ENCODE assay signal across 1 cellular context in genomic region chr17:42872251-42872965, GRCh38.
A peak's percentile ranks its signal among the peaks of the same experiment; 100 is the strongest.
TF ChIP-seq lines count a peak whose summit lies in the region.

No MANE protein-coding gene starts in this region.

TF ChIP-seq in HepG2, 621 proteins besides CTCF, POLR2A, EP300 and RAD21 (continued from another document):
- TF ChIP-seq, protein P1, sequence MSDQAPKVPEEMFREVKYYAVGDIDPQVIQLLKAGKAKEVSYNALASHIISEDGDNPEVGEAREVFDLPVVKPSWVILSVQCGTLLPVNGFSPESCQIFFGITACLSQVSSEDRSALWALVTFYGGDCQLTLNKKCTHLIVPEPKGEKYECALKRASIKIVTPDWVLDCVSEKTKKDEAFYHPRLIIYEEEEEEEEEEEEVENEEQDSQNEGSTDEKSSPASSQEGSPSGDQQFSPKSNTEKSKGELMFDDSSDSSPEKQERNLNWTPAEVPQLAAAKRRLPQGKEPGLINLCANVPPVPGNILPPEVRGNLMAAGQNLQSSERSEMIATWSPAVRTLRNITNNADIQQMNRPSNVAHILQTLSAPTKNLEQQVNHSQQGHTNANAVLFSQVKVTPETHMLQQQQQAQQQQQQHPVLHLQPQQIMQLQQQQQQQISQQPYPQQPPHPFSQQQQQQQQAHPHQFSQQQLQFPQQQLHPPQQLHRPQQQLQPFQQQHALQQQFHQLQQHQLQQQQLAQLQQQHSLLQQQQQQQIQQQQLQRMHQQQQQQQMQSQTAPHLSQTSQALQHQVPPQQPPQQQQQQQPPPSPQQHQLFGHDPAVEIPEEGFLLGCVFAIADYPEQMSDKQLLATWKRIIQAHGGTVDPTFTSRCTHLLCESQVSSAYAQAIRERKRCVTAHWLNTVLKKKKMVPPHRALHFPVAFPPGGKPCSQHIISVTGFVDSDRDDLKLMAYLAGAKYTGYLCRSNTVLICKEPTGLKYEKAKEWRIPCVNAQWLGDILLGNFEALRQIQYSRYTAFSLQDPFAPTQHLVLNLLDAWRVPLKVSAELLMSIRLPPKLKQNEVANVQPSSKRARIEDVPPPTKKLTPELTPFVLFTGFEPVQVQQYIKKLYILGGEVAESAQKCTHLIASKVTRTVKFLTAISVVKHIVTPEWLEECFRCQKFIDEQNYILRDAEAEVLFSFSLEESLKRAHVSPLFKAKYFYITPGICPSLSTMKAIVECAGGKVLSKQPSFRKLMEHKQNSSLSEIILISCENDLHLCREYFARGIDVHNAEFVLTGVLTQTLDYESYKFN (CRISPR knock-in tag; conservative IDR thresholded peaks at IDR 0.05): peak; percentile 53
- TF ChIP-seq ZNF800 (CRISPR knock-in tag; IDR thresholded peaks at IDR 0.05) (no peak), ZFP36L2 (CRISPR knock-in tag; IDR thresholded peaks at IDR 0.05) (no peak), ZBTB4 (CRISPR knock-in tag; IDR thresholded peaks at IDR 0.05; ENCODE audit: borderline replicate concordance) (no peak), TEAD2 (CRISPR knock-in tag; IDR thresholded peaks at IDR 0.05) (no peak), NRL (CRISPR knock-in tag; IDR thresholded peaks at IDR 0.05; ENCODE audit: borderline replicate concordance) (peak; percentile 67), GABPB1 (CRISPR knock-in tag; IDR thresholded peaks at IDR 0.05) (0 out of 2 replicates have a peak, but pooled peaks have one; percentile 15), SP4 (CRISPR knock-in tag; IDR thresholded peaks at IDR 0.05) (no peak), ZNF615 (CRISPR knock-in tag; IDR thresholded peaks at IDR 0.05; ENCODE audit: borderline replicate concordance) (no peak), NFYB (CRISPR knock-in tag; IDR thresholded peaks at IDR 0.05) (no peak), ZBTB7B (CRISPR knock-in tag; IDR thresholded peaks at IDR 0.05) (peak; percentile 51; the same call in 1 of the 2 replicates), ZNF572 (CRISPR knock-in tag; IDR thresholded peaks at IDR 0.05) (no peak), HNRNPUL1 (IDR thresholded peaks at IDR 0.05; ENCODE audit: low read depth, low read length) (no peak), SOX6 (IDR thresholded peaks at IDR 0.05) (no peak), SOX6 (CRISPR knock-in tag; IDR thresholded peaks at IDR 0.05) (peak; percentile 22), TMF1 (CRISPR knock-in tag; IDR thresholded peaks at IDR 0.05; ENCODE audit: low read depth) (no peak), GLI4 (CRISPR knock-in tag; IDR thresholded peaks at IDR 0.05; ENCODE audit: borderline replicate concordance) (no peak)
- TF ChIP-seq, protein P2, sequence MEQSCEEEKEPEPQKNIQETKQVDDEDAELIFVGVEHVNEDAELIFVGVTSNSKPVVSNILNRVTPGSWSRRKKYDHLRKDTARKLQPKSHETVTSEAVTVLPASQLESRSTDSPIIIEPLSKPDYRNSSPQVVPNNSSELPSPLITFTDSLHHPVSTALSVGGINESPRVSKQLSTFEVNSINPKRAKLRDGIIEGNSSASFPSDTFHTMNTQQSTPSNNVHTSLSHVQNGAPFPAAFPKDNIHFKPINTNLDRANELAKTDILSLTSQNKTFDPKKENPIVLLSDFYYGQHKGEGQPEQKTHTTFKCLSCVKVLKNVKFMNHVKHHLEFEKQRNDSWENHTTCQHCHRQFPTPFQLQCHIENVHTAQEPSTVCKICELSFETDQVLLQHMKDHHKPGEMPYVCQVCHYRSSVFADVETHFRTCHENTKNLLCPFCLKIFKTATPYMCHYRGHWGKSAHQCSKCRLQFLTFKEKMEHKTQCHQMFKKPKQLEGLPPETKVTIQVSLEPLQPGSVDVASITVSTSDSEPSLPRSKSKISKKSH (CRISPR knock-in tag; IDR thresholded peaks at IDR 0.05; ENCODE audit: borderline replicate concordance): 0 out of 2 replicates have a peak, but pooled peaks have one; percentile 74
- TF ChIP-seq, protein P3, sequence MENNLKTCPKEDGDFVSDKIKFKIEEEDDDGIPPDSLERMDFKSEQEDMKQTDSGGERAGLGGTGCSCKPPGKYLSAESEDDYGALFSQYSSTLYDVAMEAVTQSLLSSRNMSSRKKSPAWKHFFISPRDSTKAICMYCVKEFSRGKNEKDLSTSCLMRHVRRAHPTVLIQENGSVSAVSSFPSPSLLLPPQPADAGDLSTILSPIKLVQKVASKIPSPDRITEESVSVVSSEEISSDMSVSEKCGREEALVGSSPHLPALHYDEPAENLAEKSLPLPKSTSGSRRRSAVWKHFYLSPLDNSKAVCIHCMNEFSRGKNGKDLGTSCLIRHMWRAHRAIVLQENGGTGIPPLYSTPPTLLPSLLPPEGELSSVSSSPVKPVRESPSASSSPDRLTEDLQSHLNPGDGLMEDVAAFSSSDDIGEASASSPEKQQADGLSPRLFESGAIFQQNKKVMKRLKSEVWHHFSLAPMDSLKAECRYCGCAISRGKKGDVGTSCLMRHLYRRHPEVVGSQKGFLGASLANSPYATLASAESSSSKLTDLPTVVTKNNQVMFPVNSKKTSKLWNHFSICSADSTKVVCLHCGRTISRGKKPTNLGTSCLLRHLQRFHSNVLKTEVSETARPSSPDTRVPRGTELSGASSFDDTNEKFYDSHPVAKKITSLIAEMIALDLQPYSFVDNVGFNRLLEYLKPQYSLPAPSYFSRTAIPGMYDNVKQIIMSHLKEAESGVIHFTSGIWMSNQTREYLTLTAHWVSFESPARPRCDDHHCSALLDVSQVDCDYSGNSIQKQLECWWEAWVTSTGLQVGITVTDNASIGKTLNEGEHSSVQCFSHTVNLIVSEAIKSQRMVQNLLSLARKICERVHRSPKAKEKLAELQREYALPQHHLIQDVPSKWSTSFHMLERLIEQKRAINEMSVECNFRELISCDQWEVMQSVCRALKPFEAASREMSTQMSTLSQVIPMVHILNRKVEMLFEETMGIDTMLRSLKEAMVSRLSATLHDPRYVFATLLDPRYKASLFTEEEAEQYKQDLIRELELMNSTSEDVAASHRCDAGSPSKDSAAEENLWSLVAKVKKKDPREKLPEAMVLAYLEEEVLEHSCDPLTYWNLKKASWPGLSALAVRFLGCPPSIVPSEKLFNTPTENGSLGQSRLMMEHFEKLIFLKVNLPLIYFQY (CRISPR knock-in tag; IDR thresholded peaks at IDR 0.05; ENCODE audit: borderline replicate concordance): peak; percentile 70; the same call in 1 of the 2 replicates
- TF ChIP-seq, protein P4, sequence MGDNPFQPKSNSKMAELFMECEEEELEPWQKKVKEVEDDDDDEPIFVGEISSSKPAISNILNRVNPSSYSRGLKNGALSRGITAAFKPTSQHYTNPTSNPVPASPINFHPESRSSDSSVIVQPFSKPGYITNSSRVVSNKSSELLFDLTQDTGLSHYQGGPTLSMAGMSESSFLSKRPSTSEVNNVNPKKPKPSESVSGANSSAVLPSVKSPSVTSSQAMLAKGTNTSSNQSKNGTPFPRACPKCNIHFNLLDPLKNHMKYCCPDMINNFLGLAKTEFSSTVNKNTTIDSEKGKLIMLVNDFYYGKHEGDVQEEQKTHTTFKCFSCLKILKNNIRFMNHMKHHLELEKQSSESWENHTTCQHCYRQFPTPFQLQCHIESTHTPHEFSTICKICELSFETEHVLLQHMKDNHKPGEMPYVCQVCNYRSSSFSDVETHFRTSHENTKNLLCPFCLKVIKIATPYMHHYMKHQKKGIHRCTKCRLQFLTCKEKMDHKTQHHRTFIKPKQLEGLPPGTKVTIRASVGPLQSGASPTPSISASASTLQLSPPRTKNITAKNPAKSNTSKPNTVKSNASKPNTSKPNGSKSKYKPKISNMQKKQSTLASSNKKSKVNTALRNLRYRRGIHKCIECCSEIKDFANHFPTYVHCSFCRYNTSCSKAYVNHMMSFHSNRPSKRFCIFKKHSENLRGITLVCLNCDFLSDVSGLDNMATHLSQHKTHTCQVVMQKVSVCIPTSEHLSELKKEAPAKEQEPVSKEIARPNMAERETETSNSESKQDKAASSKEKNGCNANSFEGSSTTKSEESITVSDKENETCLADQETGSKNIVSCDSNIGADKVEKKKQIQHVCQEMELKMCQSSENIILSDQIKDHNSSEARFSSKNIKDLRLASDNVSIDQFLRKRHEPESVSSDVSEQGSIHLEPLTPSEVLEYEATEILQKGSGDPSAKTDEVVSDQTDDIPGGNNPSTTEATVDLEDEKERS (CRISPR knock-in tag; IDR thresholded peaks at IDR 0.05): no peak
- TF ChIP-seq, protein P5, sequence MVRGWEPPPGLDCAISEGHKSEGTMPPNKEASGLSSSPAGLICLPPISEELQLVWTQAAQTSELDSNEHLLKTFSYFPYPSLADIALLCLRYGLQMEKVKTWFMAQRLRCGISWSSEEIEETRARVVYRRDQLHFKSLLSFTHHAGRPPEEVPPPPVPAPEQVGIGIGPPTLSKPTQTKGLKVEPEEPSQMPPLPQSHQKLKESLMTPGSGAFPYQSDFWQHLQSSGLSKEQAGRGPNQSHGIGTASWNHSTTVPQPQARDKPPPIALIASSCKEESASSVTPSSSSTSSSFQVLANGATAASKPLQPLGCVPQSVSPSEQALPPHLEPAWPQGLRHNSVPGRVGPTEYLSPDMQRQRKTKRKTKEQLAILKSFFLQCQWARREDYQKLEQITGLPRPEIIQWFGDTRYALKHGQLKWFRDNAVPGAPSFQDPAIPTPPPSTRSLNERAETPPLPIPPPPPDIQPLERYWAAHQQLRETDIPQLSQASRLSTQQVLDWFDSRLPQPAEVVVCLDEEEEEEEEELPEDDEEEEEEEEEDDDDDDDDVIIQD (CRISPR knock-in tag; IDR thresholded peaks at IDR 0.05; ENCODE audit: low read depth): no peak
- TF ChIP-seq, protein P6, sequence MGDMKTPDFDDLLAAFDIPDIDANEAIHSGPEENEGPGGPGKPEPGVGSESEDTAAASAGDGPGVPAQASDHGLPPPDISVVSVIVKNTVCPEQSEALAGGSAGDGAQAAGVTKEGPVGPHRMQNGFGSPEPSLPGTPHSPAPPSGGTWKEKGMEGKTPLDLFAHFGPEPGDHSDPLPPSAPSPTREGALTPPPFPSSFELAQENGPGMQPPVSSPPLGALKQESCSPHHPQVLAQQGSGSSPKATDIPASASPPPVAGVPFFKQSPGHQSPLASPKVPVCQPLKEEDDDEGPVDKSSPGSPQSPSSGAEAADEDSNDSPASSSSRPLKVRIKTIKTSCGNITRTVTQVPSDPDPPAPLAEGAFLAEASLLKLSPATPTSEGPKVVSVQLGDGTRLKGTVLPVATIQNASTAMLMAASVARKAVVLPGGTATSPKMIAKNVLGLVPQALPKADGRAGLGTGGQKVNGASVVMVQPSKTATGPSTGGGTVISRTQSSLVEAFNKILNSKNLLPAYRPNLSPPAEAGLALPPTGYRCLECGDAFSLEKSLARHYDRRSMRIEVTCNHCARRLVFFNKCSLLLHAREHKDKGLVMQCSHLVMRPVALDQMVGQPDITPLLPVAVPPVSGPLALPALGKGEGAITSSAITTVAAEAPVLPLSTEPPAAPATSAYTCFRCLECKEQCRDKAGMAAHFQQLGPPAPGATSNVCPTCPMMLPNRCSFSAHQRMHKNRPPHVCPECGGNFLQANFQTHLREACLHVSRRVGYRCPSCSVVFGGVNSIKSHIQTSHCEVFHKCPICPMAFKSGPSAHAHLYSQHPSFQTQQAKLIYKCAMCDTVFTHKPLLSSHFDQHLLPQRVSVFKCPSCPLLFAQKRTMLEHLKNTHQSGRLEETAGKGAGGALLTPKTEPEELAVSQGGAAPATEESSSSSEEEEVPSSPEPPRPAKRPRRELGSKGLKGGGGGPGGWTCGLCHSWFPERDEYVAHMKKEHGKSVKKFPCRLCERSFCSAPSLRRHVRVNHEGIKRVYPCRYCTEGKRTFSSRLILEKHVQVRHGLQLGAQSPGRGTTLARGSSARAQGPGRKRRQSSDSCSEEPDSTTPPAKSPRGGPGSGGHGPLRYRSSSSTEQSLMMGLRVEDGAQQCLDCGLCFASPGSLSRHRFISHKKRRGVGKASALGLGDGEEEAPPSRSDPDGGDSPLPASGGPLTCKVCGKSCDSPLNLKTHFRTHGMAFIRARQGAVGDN (CRISPR knock-in tag; IDR thresholded peaks at IDR 0.05): peak; percentile 75
TF ChIP-seq in HepG2: peak in this region for 28.
